21 cellular contexts compared by ENCODE assay signal in genomic region chr22:49692499-49693225, GRCh38.
"Had no signal": no experiment of that assay in that cellular context is flagged by ENCODE, and none has a peak within 500 bp of the region (broad histone marks: within the 10 kb centered on the region; RNA-seq: fewer than 3 reads in every experiment).

No MANE protein-coding gene starts in this region.

- H3K27ac Mint-ChIP-seq: effector memory CD8-positive, alpha-beta T cell; stimulated activated naive B cell treated with anti-CD40 and anti-IgM and Interleukin-4, amounts not matched to agents 10 μg/mL and 1 μg/mL and 100 μg/mL, for 72 hours had no signal

- FAIRE-seq: astrocyte, bronchial epithelial cell had no signal

- H3K36me3 ChIP-seq: gastrocnemius medialis, heart left ventricle, ovary, sigmoid colon, suprapubic skin, upper lobe of left lung had no signal

- H3K9me3 ChIP-seq: gastrocnemius medialis, ovary, suprapubic skin had no signal

- H3K4me3 Mint-ChIP-seq: effector memory CD8-positive, alpha-beta T cell; neural crest cell; stimulated activated naive B cell treated with anti-CD40 and anti-IgM and Interleukin-4, amounts not matched to agents 10 μg/mL and 1 μg/mL and 100 μg/mL, for 72 hours had no signal

- H3K4me1 ChIP-seq: gastrocnemius medialis, heart left ventricle, sigmoid colon, suprapubic skin, upper lobe of left lung had no signal

- H3K27me3 ChIP-seq: ovary, upper lobe of left lung had no signal

- ATAC-seq: effector memory CD8-positive, alpha-beta T cell; gastrocnemius medialis; stimulated activated naive B cell treated with anti-CD40 and anti-IgM and Interleukin-4, amounts not matched to agents 10 μg/mL and 1 μg/mL and 100 μg/mL, for 72 hours had no signal

- H3K27ac ChIP-seq: epithelial cell of prostate, gastrocnemius medialis, heart left ventricle, ovary, sigmoid colon, suprapubic skin had no signal

- H3K4me3 ChIP-seq: gastrocnemius medialis, heart left ventricle, lung, ovary, sigmoid colon, suprapubic skin, upper lobe of left lung had no signal

- DNase-seq: activated CD4-positive, alpha-beta T cell treated with anti-CD3 and anti-CD28 coated beads for 1 hour; activated CD4-positive, alpha-beta T cell treated with anti-CD3 and anti-CD28 coated beads, Interleukin-2, amount 50 U/mL, for 48 hours; activated naive CD4-positive, alpha-beta T cell treated with Interleukin-2 at 50 U/mL for 16 hours; dermis blood vessel endothelial cell; effector memory CD8-positive, alpha-beta T cell; gastrocnemius medialis; heart left ventricle; midbrain; sigmoid colon; stimulated activated CD4-positive, alpha-beta T cell treated with anti-CD3 and anti-CD28 coated beads, Interleukin-12 subunit alpha, Interleukin-12 subunit beta, amount 100 ng/mL, for 4 hours; stimulated activated CD4-positive, alpha-beta T cell treated with anti-CD3 and anti-CD28 coated beads, Interleukin-2, amount 100 ng/mL, for 48 hours; stimulated activated naive B cell treated with anti-CD40 and anti-IgM and Interleukin-4, amounts not matched to agents 10 μg/mL and 1 μg/mL and 100 μg/mL, for 72 hours; T1000 had no signal

- H3K4me1 Mint-ChIP-seq: neural crest cell had no signal

- H3K9me3 Mint-ChIP-seq: effector memory CD8-positive, alpha-beta T cell had no signal
